In the genomic region with DNA sequence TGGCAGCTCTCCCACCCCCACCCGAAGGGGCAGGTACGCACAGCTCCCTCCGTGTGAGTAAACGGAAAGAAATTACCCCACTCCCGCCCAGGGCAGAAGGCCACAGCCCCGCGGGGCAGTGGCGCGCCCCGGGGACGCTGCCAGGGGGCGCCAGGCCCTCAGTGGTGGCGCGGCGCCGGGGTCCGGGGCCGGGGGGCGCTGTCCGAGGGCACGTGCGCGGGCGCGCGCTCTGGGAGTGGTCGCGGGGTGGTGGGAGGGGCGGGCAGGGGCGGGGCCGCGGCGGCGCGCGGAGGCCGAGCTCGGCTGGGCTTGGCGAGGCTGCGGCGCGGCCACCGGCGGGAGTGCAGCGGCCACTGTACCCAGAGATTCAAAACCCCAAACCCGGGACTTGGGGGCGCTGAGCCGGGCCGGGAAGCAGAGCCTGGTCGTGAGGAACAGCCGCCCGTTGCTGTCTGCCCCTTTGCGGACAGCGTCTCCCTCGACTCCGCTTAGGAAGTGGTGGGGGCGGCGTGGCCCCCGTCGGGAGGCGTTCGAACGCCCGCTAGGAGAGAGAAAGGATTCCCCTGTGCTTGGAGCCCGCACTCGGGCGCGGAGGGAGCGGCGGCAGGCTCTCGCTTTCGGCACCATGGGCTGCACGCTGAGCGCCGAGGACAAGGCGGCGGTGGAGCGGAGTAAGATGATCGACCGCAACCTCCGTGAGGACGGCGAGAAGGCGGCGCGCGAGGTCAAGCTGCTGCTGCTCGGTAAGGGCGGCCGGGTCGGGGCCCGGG, we compare ENCODE assay signal across 8 cellular contexts. TPM values are rescaled to one million over a fixed set of nuclear protein-coding genes. Genes with fewer than 3 reads are reported as not detected.
DNase-seq lines count a peak whose midpoint lies in the region; ATAC-seq and TF ChIP-seq lines count a peak whose summit lies in the region.

GNAI1 (plus strand) TSS at position 296 of the 770 bp plus-strand sequence; CDS start at position 626, 330 bp downstream.

- H3K9me3 ChIP-seq in skeletal muscle satellite cell (replicated peaks; ENCODE audit: low read length) = no peaks in the 10 kb centered on the region

- H3K36me3 ChIP-seq in KMS-11 (ENCODE audit: insufficient read depth) (no peaks in the 10 kb centered on the region), skeletal muscle satellite cell (ENCODE audit: insufficient read depth, low read length) (no peaks in the 10 kb centered on the region)

- H2AFZ ChIP-seq in KMS-11 (ENCODE audit: low read depth) = peak within 1 kb of the TSS; percentile 96

- H3K4me1 Mint-ChIP-seq in chondrocyte (ENCODE audit: low read depth) = peaks cover 35% of the 10 kb centered on the region

- no peaks in the 10 kb centered on the region for H4K20me1 ChIP-seq in KMS-11 (ENCODE audit: insufficient read depth)

- no peak within 1 kb of the TSS for H3K4me3 ChIP-seq in KMS-11 (IDR thresholded peaks at IDR 0.05; ENCODE audit: insufficient read depth, low read depth, low read length)
- peak within 1 kb of the TSS; percentile 79 for H3K4me3 ChIP-seq in skeletal muscle satellite cell (ENCODE audit: low read length)

- H3K4me2 ChIP-seq in KMS-11 (peak within 1 kb of the TSS; percentile 86), skeletal muscle satellite cell (ENCODE audit: low read length) (peak within 1 kb of the TSS; percentile 83)

- no peaks in the 10 kb centered on the region for H3K9me3 Mint-ChIP-seq in chondrocyte (ENCODE audit: low read depth)

- no peaks in the 10 kb centered on the region for H3K36me3 Mint-ChIP-seq in chondrocyte (ENCODE audit: low read depth)

- H3K27ac Mint-ChIP-seq in chondrocyte (ENCODE audit: unreplicated experiment) = peak within 1 kb of the TSS; percentile 95

- TF ChIP-seq CTCF in KMS-11 (conservative IDR thresholded peaks at IDR 0.05; ENCODE audit: low read depth, low read length) (0 out of 2 replicates have a peak, but pooled peaks have one; percentile 16), chondrocyte (IDR thresholded peaks at IDR 0.05) (peak; percentile 79)

- H3K79me2 ChIP-seq in KMS-11 (ENCODE audit: insufficient read depth, low read depth) = peaks cover 6% of the 10 kb centered on the region; the same call in 1 of the 2 replicates

- H3K9ac ChIP-seq in KMS-11 = peak within 1 kb of the TSS; percentile 66
- H3K9ac ChIP-seq in skeletal muscle satellite cell (ENCODE audit: low read depth, low read length) = peak within 1 kb of the TSS; percentile 95

- DNase-seq in AG08395 (ENCODE audit: low spot score) (peak; percentile 74), SKM-1 treated with dmso at 0.1 percent for 144 hours (lab: John Stamatoyannopoulos, UW; ENCODE audit: unreplicated experiment) (peak; percentile 64), chondrocyte (ENCODE audit: low spot score) (no peak), iris pigment epithelial cell (ENCODE audit: low read depth) (peak; percentile 81)

- no peaks in the 10 kb centered on the region; the same call in 1 of the 2 replicates for H3K27me3 ChIP-seq in KMS-11 (ENCODE audit: insufficient read depth, low read depth)
- no peaks in the 10 kb centered on the region for H3K27me3 ChIP-seq in skeletal muscle satellite cell (ENCODE audit: control insufficient read depth, insufficient read depth, low read length)

- H3K27ac ChIP-seq in KMS-11 = peak within 1 kb of the TSS; percentile 38; the same call in 1 of the 2 replicates

- peaks cover 14% of the 10 kb centered on the region for H3K4me1 ChIP-seq in KMS-11 (ENCODE audit: low read depth, poor library complexity, severe bottlenecking)
- H3K4me1 ChIP-seq in skeletal muscle satellite cell (ENCODE audit: control insufficient read depth, insufficient read depth, low read length) = peaks cover 16% of the 10 kb centered on the region

- ATAC-seq in GM18868 (IDR thresholded peaks at IDR 0.05; ENCODE audit: unreplicated experiment) (peak; percentile 43), HG03521 (IDR thresholded peaks at IDR 0.05; ENCODE audit: unreplicated experiment) (no peak)

- no peaks in the 10 kb centered on the region for H3K27me3 Mint-ChIP-seq in chondrocyte (ENCODE audit: low read depth)

- H3K4me3 Mint-ChIP-seq in chondrocyte (ENCODE audit: unreplicated experiment) = peak within 1 kb of the TSS; percentile 91

RNA-seq across cellular contexts. Expression of gene GNAI1, which starts in this region (rescaled TPM):
- total RNA-seq in chondrocyte = 26.1 to 29.1 TPM (median 27.4 TPM) in 3 replicates
- total RNA-seq in skeletal muscle satellite cell (2012; rRNA removed) = 19.0 and 21.8 TPM in 2 replicates
